In the genomic region with DNA sequence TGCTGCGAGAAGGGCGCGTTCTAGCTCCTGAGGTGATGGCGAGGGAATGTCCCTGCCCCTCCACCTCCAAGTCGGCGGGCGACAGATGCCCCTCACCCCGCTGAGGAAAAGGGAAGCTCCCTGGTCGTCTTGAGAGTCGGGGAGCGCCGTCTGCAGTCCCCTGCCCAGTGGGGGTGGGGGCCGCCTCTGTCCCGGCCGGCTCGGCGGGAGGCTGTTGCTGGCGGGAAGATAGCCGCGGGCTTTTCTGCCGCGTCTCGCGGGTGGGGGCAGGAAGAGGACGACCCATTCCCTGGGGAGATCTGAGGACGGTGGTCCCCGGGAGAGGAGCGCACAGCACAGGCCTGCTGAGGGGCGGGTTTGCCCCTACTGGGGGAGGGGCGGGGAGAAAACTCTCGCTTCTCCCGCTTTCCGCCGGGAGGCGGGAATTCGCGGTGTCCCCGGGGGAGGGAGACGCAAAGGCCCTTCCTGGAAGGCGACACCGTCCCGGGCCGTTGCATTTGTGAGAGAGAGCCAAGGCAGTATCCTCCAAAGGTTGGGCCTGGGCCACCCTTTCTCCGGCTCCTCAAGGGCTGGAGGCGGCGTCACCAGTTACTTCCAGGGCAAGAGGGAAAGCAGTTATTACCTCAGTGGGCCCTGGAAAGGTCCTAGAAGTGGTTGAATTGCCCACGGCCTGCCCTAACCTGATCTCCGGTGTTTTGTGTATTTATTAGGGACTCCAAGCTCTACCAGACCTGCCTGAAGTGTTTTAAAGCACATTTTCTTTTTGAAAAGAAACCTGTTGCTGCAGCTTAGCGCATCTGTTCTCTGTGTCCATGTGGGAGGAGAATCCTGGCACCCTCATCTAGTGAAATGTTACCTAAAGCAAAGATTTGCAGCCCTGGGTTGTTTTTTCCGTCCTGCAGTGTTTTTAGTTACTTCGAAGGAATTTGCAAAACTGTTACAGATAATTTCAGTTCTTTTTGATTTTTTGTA, we compare ENCODE assay signal across 1 cellular context.
TF ChIP-seq lines count a peak whose summit lies in the region.

No MANE protein-coding gene starts in this region.

TF ChIP-seq in K562, 482 proteins besides CTCF, POLR2A, EP300 and RAD21 (continued from another document and continues in another):
- TF ChIP-seq KLF13 (tag; IDR thresholded peaks at IDR 0.05; ENCODE audit: borderline replicate concordance, low read depth) (no peak), TCFL5 (CRISPR knock-in tag; conservative IDR thresholded peaks at IDR 0.05) (no peak), MECOM (CRISPR knock-in tag; IDR thresholded peaks at IDR 0.05) (no peak), CCNT2 (IDR thresholded peaks at IDR 0.05; ENCODE audit: borderline replicate concordance, extremely low read depth, insufficient read length, low read depth, low read length) (peak; percentile 71), MYC (IDR thresholded peaks at IDR 0.05; ENCODE audit: low read depth, low read length) (peak; percentile 59; the same call in 1 of the 2 replicates), MYC (CRISPR knock-in tag; IDR thresholded peaks at IDR 0.05; ENCODE audit: borderline replicate concordance, low read depth) (no peak; the same call in 1 of the 2 replicates), NONO (IDR thresholded peaks at IDR 0.05; ENCODE audit: low read depth in 2 of 2, low read length in 1 of 2) (peak in 1 of 2 experiments; percentile 13; a peak in 1 of 4 replicates), MAFF (IDR thresholded peaks at IDR 0.05; ENCODE audit: low read length) (no peak), SP1 (CRISPR knock-in tag; IDR thresholded peaks at IDR 0.05) (no peak), NCOA2 (IDR thresholded peaks at IDR 0.05; ENCODE audit: partially characterized antibody in 2 of 2) (no peak), IFI16 (CRISPR knock-in tag; IDR thresholded peaks at IDR 0.05) (no peak), NEUROD1 (IDR thresholded peaks at IDR 0.05; ENCODE audit: borderline replicate concordance, low read depth, low read length, partially characterized antibody) (peak; percentile 60), TRIM28 (IDR thresholded peaks at IDR 0.05) (no peak), SRSF9 (IDR thresholded peaks at IDR 0.05; ENCODE audit: borderline replicate concordance, low read depth, low read length) (no peak), SMARCA4 (IDR thresholded peaks at IDR 0.05) (no peak), CREM (IDR thresholded peaks at IDR 0.05; ENCODE audit: low read depth) (no peak; the same call in 1 of the 2 replicates), RBFOX2 (IDR thresholded peaks at IDR 0.05; ENCODE audit: low read depth, low read length) (peak; percentile 79), ZC3H4 (CRISPR knock-in tag; IDR thresholded peaks at IDR 0.05; ENCODE audit: borderline replicate concordance) (0 out of 2 replicates have a peak, but pooled peaks have one; percentile 77), ZBED1 (IDR thresholded peaks at IDR 0.05) (peak; percentile 2; the same call in 1 of the 2 replicates), ARNT (IDR thresholded peaks at IDR 0.05) (no peak; a peak in 1 of 4 replicates)
- TF ChIP-seq, protein P1, sequence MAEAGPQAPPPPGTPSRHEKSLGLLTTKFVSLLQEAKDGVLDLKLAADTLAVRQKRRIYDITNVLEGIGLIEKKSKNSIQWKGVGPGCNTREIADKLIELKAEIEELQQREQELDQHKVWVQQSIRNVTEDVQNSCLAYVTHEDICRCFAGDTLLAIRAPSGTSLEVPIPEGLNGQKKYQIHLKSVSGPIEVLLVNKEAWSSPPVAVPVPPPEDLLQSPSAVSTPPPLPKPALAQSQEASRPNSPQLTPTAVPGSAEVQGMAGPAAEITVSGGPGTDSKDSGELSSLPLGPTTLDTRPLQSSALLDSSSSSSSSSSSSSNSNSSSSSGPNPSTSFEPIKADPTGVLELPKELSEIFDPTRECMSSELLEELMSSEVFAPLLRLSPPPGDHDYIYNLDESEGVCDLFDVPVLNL (CRISPR knock-in tag; IDR thresholded peaks at IDR 0.05; ENCODE audit: low read depth), result 0 out of 2 replicates have a peak, but pooled peaks have one; percentile 8
- TF ChIP-seq, protein P2, sequence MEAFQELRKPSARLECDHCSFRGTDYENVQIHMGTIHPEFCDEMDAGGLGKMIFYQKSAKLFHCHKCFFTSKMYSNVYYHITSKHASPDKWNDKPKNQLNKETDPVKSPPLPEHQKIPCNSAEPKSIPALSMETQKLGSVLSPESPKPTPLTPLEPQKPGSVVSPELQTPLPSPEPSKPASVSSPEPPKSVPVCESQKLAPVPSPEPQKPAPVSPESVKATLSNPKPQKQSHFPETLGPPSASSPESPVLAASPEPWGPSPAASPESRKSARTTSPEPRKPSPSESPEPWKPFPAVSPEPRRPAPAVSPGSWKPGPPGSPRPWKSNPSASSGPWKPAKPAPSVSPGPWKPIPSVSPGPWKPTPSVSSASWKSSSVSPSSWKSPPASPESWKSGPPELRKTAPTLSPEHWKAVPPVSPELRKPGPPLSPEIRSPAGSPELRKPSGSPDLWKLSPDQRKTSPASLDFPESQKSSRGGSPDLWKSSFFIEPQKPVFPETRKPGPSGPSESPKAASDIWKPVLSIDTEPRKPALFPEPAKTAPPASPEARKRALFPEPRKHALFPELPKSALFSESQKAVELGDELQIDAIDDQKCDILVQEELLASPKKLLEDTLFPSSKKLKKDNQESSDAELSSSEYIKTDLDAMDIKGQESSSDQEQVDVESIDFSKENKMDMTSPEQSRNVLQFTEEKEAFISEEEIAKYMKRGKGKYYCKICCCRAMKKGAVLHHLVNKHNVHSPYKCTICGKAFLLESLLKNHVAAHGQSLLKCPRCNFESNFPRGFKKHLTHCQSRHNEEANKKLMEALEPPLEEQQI (IDR thresholded peaks at IDR 0.05), result no peak
- TF ChIP-seq, protein P3, sequence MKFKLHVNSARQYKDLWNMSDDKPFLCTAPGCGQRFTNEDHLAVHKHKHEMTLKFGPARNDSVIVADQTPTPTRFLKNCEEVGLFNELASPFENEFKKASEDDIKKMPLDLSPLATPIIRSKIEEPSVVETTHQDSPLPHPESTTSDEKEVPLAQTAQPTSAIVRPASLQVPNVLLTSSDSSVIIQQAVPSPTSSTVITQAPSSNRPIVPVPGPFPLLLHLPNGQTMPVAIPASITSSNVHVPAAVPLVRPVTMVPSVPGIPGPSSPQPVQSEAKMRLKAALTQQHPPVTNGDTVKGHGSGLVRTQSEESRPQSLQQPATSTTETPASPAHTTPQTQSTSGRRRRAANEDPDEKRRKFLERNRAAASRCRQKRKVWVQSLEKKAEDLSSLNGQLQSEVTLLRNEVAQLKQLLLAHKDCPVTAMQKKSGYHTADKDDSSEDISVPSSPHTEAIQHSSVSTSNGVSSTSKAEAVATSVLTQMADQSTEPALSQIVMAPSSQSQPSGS (CRISPR knock-in tag; IDR thresholded peaks at IDR 0.05), result no peak
- TF ChIP-seq, protein P4, sequence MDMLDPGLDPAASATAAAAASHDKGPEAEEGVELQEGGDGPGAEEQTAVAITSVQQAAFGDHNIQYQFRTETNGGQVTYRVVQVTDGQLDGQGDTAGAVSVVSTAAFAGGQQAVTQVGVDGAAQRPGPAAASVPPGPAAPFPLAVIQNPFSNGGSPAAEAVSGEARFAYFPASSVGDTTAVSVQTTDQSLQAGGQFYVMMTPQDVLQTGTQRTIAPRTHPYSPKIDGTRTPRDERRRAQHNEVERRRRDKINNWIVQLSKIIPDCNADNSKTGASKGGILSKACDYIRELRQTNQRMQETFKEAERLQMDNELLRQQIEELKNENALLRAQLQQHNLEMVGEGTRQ (CRISPR knock-in tag; IDR thresholded peaks at IDR 0.05), result no peak
- TF ChIP-seq, protein P5, sequence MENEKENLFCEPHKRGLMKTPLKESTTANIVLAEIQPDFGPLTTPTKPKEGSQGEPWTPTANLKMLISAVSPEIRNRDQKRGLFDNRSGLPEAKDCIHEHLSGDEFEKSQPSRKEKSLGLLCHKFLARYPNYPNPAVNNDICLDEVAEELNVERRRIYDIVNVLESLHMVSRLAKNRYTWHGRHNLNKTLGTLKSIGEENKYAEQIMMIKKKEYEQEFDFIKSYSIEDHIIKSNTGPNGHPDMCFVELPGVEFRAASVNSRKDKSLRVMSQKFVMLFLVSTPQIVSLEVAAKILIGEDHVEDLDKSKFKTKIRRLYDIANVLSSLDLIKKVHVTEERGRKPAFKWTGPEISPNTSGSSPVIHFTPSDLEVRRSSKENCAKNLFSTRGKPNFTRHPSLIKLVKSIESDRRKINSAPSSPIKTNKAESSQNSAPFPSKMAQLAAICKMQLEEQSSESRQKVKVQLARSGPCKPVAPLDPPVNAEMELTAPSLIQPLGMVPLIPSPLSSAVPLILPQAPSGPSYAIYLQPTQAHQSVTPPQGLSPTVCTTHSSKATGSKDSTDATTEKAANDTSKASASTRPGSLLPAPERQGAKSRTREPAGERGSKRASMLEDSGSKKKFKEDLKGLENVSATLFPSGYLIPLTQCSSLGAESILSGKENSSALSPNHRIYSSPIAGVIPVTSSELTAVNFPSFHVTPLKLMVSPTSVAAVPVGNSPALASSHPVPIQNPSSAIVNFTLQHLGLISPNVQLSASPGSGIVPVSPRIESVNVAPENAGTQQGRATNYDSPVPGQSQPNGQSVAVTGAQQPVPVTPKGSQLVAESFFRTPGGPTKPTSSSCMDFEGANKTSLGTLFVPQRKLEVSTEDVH (IDR thresholded peaks at IDR 0.05; ENCODE audit: low read depth, partially characterized antibody), result peak; percentile 85
- TF ChIP-seq, protein P6, sequence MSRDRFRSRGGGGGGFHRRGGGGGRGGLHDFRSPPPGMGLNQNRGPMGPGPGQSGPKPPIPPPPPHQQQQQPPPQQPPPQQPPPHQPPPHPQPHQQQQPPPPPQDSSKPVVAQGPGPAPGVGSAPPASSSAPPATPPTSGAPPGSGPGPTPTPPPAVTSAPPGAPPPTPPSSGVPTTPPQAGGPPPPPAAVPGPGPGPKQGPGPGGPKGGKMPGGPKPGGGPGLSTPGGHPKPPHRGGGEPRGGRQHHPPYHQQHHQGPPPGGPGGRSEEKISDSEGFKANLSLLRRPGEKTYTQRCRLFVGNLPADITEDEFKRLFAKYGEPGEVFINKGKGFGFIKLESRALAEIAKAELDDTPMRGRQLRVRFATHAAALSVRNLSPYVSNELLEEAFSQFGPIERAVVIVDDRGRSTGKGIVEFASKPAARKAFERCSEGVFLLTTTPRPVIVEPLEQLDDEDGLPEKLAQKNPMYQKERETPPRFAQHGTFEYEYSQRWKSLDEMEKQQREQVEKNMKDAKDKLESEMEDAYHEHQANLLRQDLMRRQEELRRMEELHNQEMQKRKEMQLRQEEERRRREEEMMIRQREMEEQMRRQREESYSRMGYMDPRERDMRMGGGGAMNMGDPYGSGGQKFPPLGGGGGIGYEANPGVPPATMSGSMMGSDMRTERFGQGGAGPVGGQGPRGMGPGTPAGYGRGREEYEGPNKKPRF (IDR thresholded peaks at IDR 0.05; ENCODE audit: low read depth, low read length), result no peak
- TF ChIP-seq, protein P7, sequence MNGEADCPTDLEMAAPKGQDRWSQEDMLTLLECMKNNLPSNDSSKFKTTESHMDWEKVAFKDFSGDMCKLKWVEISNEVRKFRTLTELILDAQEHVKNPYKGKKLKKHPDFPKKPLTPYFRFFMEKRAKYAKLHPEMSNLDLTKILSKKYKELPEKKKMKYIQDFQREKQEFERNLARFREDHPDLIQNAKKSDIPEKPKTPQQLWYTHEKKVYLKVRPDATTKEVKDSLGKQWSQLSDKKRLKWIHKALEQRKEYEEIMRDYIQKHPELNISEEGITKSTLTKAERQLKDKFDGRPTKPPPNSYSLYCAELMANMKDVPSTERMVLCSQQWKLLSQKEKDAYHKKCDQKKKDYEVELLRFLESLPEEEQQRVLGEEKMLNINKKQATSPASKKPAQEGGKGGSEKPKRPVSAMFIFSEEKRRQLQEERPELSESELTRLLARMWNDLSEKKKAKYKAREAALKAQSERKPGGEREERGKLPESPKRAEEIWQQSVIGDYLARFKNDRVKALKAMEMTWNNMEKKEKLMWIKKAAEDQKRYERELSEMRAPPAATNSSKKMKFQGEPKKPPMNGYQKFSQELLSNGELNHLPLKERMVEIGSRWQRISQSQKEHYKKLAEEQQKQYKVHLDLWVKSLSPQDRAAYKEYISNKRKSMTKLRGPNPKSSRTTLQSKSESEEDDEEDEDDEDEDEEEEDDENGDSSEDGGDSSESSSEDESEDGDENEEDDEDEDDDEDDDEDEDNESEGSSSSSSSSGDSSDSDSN (IDR thresholded peaks at IDR 0.05; ENCODE audit: borderline replicate concordance in 1 of 2, low read depth in 2 of 2, low read length in 2 of 2), result peak in 1 of 2 experiments; percentile 79; a peak in 2 of 4 replicates
- TF ChIP-seq, protein P8, sequence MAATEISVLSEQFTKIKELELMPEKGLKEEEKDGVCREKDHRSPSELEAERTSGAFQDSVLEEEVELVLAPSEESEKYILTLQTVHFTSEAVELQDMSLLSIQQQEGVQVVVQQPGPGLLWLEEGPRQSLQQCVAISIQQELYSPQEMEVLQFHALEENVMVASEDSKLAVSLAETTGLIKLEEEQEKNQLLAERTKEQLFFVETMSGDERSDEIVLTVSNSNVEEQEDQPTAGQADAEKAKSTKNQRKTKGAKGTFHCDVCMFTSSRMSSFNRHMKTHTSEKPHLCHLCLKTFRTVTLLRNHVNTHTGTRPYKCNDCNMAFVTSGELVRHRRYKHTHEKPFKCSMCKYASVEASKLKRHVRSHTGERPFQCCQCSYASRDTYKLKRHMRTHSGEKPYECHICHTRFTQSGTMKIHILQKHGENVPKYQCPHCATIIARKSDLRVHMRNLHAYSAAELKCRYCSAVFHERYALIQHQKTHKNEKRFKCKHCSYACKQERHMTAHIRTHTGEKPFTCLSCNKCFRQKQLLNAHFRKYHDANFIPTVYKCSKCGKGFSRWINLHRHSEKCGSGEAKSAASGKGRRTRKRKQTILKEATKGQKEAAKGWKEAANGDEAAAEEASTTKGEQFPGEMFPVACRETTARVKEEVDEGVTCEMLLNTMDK (IDR thresholded peaks at IDR 0.05; ENCODE audit: borderline replicate concordance, insufficient read depth, low read depth, low read length, poor library complexity, severe bottlenecking), result peak; percentile 32
